Comparison of ENCODE assay signal across 8 cellular contexts in the genomic region with DNA sequence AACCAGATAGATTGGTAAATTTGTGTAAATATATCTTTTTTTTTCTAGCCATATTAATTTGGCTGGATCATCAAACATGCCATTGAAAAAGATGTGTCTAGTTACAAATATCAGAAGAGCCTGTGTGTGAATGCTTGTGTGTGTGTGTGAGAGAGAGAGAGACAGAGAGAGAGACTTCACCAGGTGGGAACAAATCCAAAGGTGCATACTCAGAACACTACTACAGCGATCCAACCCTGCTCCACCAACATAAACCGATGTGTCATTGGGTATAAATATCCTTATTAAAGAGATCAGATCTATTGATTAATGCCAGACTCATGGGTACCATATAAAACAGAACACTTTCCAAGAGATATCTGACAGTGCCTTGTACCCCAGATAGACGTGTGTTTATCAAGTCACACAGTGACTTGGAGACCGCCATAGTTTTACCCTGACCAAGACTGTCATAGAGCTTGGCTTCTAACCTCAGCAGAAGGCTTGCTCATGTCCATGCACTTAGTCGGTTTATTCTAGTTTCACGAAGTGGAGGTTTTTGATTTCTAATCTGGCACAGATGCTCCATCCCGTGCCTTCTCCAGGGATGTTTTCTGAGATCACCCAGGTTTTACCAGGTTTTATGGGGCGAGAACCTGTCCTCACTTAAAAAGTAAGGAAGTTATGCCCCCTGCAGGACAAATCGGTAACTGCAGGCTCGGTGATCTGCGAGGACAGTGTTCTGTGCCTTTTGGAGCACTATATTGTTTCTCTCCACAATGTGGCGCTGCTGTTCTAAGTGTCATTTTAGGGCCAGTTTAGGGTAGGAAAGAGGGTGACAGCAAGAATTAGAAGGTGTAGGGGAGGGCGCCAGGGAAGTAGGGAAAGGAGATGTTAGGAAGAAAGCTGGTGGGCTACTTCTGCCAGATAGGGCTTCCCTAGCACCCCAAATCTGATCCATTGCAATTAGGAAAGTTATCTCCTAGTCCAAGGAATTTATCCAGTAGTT. TPM values are rescaled to one million over a fixed set of nuclear protein-coding genes. Genes with fewer than 3 reads are reported as not detected.
A peak's percentile ranks its signal among the peaks of the same experiment; 100 is the strongest.
DNase-seq lines count a peak whose midpoint lies in the region; ATAC-seq lines count a peak whose summit lies in the region.

No MANE protein-coding gene starts in this region.

- no peaks in the 10 kb centered on the region for H3K9me3 Mint-ChIP-seq in central memory CD8-positive, alpha-beta T cell

- no peaks in the 10 kb centered on the region for H3K27me3 Mint-ChIP-seq in central memory CD8-positive, alpha-beta T cell

- no peak overlapping the region for H3K4me3 Mint-ChIP-seq in central memory CD8-positive, alpha-beta T cell

- ATAC-seq in GM18519 (IDR thresholded peaks at IDR 0.05; ENCODE audit: low FRiP score, unreplicated experiment) = peak; percentile 67
- ATAC-seq in HG03378 (IDR thresholded peaks at IDR 0.05; ENCODE audit: unreplicated experiment) = peak; percentile 76
- ATAC-seq in central memory CD8-positive, alpha-beta T cell (replicated peaks; ENCODE audit: extremely low read depth, poor library complexity, severe bottlenecking) = peak; percentile 96

- no peaks in the 10 kb centered on the region for H3K4me1 Mint-ChIP-seq in central memory CD8-positive, alpha-beta T cell

- no peaks in the 10 kb centered on the region for H3K36me3 Mint-ChIP-seq in central memory CD8-positive, alpha-beta T cell (ENCODE audit: insufficient read depth)

- no peak overlapping the region for H3K27ac Mint-ChIP-seq in central memory CD8-positive, alpha-beta T cell (ENCODE audit: low read depth)

- DNase-seq in A172 (ENCODE audit: low spot score) (peak; percentile 86), NCI-H510A (lab: John Stamatoyannopoulos, UW) (peak; percentile 28), kidney glomerular epithelial cell (lab: John Stamatoyannopoulos, UW) (peak; percentile 87)
- peak; percentile 89 for DNase-seq in activated CD4-positive, CD25-positive, alpha-beta regulatory T cell treated with anti-CD3 and anti-CD28 coated beads, Interleukin-2, amount 50 U/mL, for 16 hours (ENCODE audit: low read depth, low spot score)
- DNase-seq in central memory CD8-positive, alpha-beta T cell (ENCODE audit: low spot score in 2 of 2) = peak; percentile 93 to 99
- DNase-seq in stimulated activated CD4-positive, alpha-beta T cell treated with anti-CD3 and anti-CD28 coated beads, Interleukin-2, amount 100 ng/mL, for 4 hours (ENCODE audit: low read depth) = peak; percentile 91

RNA-seq across cellular contexts. Expression of a gene that starts 29.3 kb away (rescaled TPM):
- not detected in 2 replicates for total RNA-seq in A172 (2014; rRNA removed; shearing (Covaris generic))

Comparison
In these comparisons a context has a peak if more than half of its experiments do, and no peak if none do; other contexts are left out.
1. Peak in every context shown above with its lines: DNase-seq and ATAC-seq.
2. DNase-seq: peak in every context shown above with its lines; median percentile 96 in central memory CD8-positive, alpha-beta T cell; 91 in stimulated activated CD4-positive, alpha-beta T cell treated with anti-CD3 and anti-CD28 coated beads, Interleukin-2, amount 100 ng/mL, for 4 hours; 89 in activated CD4-positive, CD25-positive, alpha-beta regulatory T cell treated with anti-CD3 and anti-CD28 coated beads, Interleukin-2, amount 50 U/mL, for 16 hours; 87 in kidney glomerular epithelial cell; 86 in A172; 28 in NCI-H510A.